Comparison of ENCODE assay signal across 18 cellular contexts in the genomic region with DNA sequence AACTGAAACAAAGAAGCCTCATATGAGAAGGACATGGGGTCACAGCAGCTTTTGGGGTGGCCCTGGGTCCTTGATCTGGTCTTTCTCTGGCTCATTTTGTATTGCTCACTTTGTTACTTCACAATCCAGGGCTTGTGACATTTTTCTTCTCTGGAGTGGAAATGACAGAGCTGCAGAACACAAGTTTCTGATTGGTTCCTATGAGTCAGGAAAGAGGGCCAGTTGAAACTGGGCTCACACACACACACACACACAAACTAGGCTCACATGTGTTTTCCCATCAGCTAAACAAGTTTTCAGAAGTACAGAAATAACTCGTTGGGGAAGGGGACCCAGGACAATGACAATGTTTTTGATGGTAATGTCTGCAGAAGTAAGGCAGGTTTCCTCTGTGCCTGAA. TPM values are rescaled to one million over a fixed set of nuclear protein-coding genes. Genes with fewer than 3 reads are reported as not detected.
DNase-seq lines count a peak whose midpoint lies in the region; ATAC-seq and TF ChIP-seq lines count a peak whose summit lies in the region.
"Had no signal": no experiment of that assay in that cellular context is flagged by ENCODE, and none has a peak within 500 bp of the region (broad histone marks: within the 10 kb centered on the region; RNA-seq: fewer than 3 reads in every experiment).

No MANE protein-coding gene starts in this region.

- TF ChIP-seq POLR2A in esophagus squamous epithelium (IDR thresholded peaks at IDR 0.05) (no peak), gastrocnemius medialis (IDR thresholded peaks at IDR 0.05) (no peak)

- H3K36me3 Mint-ChIP-seq in type B pancreatic cell: no peaks in the 10 kb centered on the region
- H3K36me3 Mint-ChIP-seq: CD4-positive, CD25-positive, alpha-beta regulatory T cell had no signal

- H3K27ac ChIP-seq in left ventricle myocardium inferior (replicated peaks) (peak overlapping the region; percentile 85), right atrium auricular region (no peak overlapping the region), esophagus squamous epithelium (peak overlapping the region in 3 of 4 donors; percentile 72 to 89 (median 89)), gastrocnemius medialis (peak overlapping the region; percentile 78 to 90 (median 88))
- H3K27ac ChIP-seq in effector memory CD4-positive, alpha-beta T cell (ENCODE audit: insufficient read depth, low read length, poor library complexity, severe bottlenecking): no peak overlapping the region
- H3K27ac ChIP-seq: HL-60 had no signal

- H3K27me3 ChIP-seq in left ventricle myocardium inferior (ENCODE audit: low read depth): no peaks in the 10 kb centered on the region
- H3K27me3 ChIP-seq in right atrium auricular region: no peaks in the 10 kb centered on the region
- no peaks in the 10 kb centered on the region for H3K27me3 ChIP-seq in esophagus squamous epithelium
- no peaks in the 10 kb centered on the region for H3K27me3 ChIP-seq in gastrocnemius medialis
- no peaks in the 10 kb centered on the region for H3K27me3 ChIP-seq in effector memory CD4-positive, alpha-beta T cell (replicated peaks; ENCODE audit: control insufficient read depth, insufficient read depth, low read length, poor library complexity, severe bottlenecking)

- H3K4me1 ChIP-seq in left ventricle myocardium inferior: peaks cover 51% of the 10 kb centered on the region
- peaks cover 0 to 34% of the 10 kb centered on the region in 2 donors for H3K4me1 ChIP-seq in right atrium auricular region
- peaks cover 7 to 54% (median 30%) of the 10 kb centered on the region in 3 donors for H3K4me1 ChIP-seq in esophagus squamous epithelium
- H3K4me1 ChIP-seq in gastrocnemius medialis: peaks cover 42 to 46% of the 10 kb centered on the region in 2 donors
- no peaks in the 10 kb centered on the region for H3K4me1 ChIP-seq in effector memory CD4-positive, alpha-beta T cell (ENCODE audit: control insufficient read depth, insufficient read depth, low read length, poor library complexity, severe bottlenecking)

- no peak overlapping the region for H3K4me3 Mint-ChIP-seq in type B pancreatic cell
- H3K4me3 Mint-ChIP-seq: CD4-positive, CD25-positive, alpha-beta regulatory T cell had no signal

- ATAC-seq in gastrocnemius medialis: no peak
- ATAC-seq in HG03108 (IDR thresholded peaks at IDR 0.05; ENCODE audit: unreplicated experiment): no peak

- intact Hi-C loops in left ventricle myocardium inferior (cut with micrococcal nuclease) (loop anchor here (10.0 kb wide), 1 partner anchor 211 kb away; the partner anchor contains the start of gene ZFAND5), esophagus squamous epithelium (cut with DNase I) (no loop called here), gastrocnemius medialis (cut with DNase I; ENCODE audit: low total_unique reads) (loop anchor here (2.0 to 5.0 kb wide), 3 partner anchors 49 to 179 kb away; no protein-coding TSS in a partner anchor)

- H3K4me1 Mint-ChIP-seq in type B pancreatic cell (ENCODE audit: unreplicated experiment): peaks cover 18% of the 10 kb centered on the region

- no peaks in the 10 kb centered on the region for H3K9me3 Mint-ChIP-seq in type B pancreatic cell
- H3K9me3 Mint-ChIP-seq: CD4-positive, CD25-positive, alpha-beta regulatory T cell had no signal

- in situ Hi-C loops in gastrocnemius medialis (cut with MboI; ENCODE audit: low sequenced_read_pairs in 4 of 4): loop anchor here in 1 of 4 donors (10.0 to 25.0 kb wide), 4 partner anchors 188 to 663 kb away; partner anchors contain the start of genes ABHD17B and C9orf85

- H3K27me3 Mint-ChIP-seq in type B pancreatic cell: no peaks in the 10 kb centered on the region
- H3K27me3 Mint-ChIP-seq: CD4-positive, CD25-positive, alpha-beta regulatory T cell had no signal

- no peaks in the 10 kb centered on the region for H3K36me3 ChIP-seq in left ventricle myocardium inferior
- H3K36me3 ChIP-seq in right atrium auricular region: no peaks in the 10 kb centered on the region
- H3K36me3 ChIP-seq in esophagus squamous epithelium: no peaks in the 10 kb centered on the region
- no peaks in the 10 kb centered on the region for H3K36me3 ChIP-seq in gastrocnemius medialis
- no peaks in the 10 kb centered on the region for H3K36me3 ChIP-seq in effector memory CD4-positive, alpha-beta T cell (ENCODE audit: control insufficient read depth, insufficient read depth, low read length)

- TF ChIP-seq CTCF in left ventricle myocardium inferior (IDR thresholded peaks at IDR 0.05; ENCODE audit: borderline replicate concordance) (no peak), right atrium auricular region (IDR thresholded peaks at IDR 0.05) (no peak), esophagus squamous epithelium (IDR thresholded peaks at IDR 0.05) (no peak), gastrocnemius medialis (IDR thresholded peaks at IDR 0.05 in 4 of 5, conservative IDR thresholded peaks at IDR 0.05 in 1 of 5) (no peak), type B pancreatic cell (conservative IDR thresholded peaks at IDR 0.05) (no peak)

- DNase-seq in left ventricle myocardium inferior (no peak), right atrium auricular region (ENCODE audit: low spot score) (no peak), esophagus squamous epithelium (lab: John Stamatoyannopoulos, UW) (no peak), gastrocnemius medialis (no peak), ecto neural progenitor cell (ENCODE audit: low spot score) (no peak), type B pancreatic cell (ENCODE audit: extremely low spot score, unreplicated experiment) (no peak)
- no peak for DNase-seq in effector memory CD4-positive, alpha-beta T cell
- DNase-seq: CD4-positive, CD25-positive, alpha-beta regulatory T cell; DMS79; KBM-7; NCI-H1092; NCI-H1694; NCI-H2107; NCI-H226; NCI-H69 had no signal

- no peaks in the 10 kb centered on the region for H3K9me3 ChIP-seq in left ventricle myocardium inferior (replicated peaks)
- no peaks in the 10 kb centered on the region for H3K9me3 ChIP-seq in right atrium auricular region
- H3K9me3 ChIP-seq in esophagus squamous epithelium: no peaks in the 10 kb centered on the region
- no peaks in the 10 kb centered on the region for H3K9me3 ChIP-seq in gastrocnemius medialis
- H3K9me3 ChIP-seq in effector memory CD4-positive, alpha-beta T cell (ENCODE audit: control insufficient read depth, low read length): no peaks in the 10 kb centered on the region

- WGBS in esophagus squamous epithelium, 2 donors: 35 to 78% methylated on average over 1 of the region's 1 CpG

- H3K4me3 ChIP-seq in left ventricle myocardium inferior: no peak overlapping the region
- no peak overlapping the region for H3K4me3 ChIP-seq in right atrium auricular region
- H3K4me3 ChIP-seq in esophagus squamous epithelium: no peak overlapping the region
- H3K4me3 ChIP-seq in gastrocnemius medialis: no peak overlapping the region
- no peak overlapping the region for H3K4me3 ChIP-seq in effector memory CD4-positive, alpha-beta T cell (ENCODE audit: insufficient read depth, low read depth, low read length, poor library complexity, severe bottlenecking)

- no peak overlapping the region for H3K27ac Mint-ChIP-seq in type B pancreatic cell
- H3K27ac Mint-ChIP-seq: CD4-positive, CD25-positive, alpha-beta regulatory T cell had no signal

RNA-seq across cellular contexts. Expression of gene TMC1, which starts 54.3 kb away (rescaled TPM):
- 0.25 TPM for total RNA-seq in left ventricle myocardium inferior
- total RNA-seq in right atrium auricular region: not detected
- 1 to 10 TPM in 3 of 4 donors, not detected in 1; 1.1 to 3.1 (median 1.5) TPM for total RNA-seq in esophagus squamous epithelium
- 10 to 100 TPM in 1 of 4 donors, 1 to 10 TPM in 1, not detected in 2; 1.2 to 15.7 TPM for total RNA-seq in gastrocnemius medialis
- not detected in 2 replicates for total RNA-seq in type B pancreatic cell (ENCODE audit: low replicate concordance)
- total RNA-seq: CD4-positive, CD25-positive, alpha-beta regulatory T cell; G401 had no signal

Comparison
In these comparisons a context has a peak if more than half of its experiments do, and no peak if none do; other contexts are left out.
1. H3K27ac ChIP-seq: peak in left ventricle myocardium inferior (single experiment), esophagus squamous epithelium (3 of 4) and gastrocnemius medialis (4 of 4); none in right atrium auricular region (0 of 2) and effector memory CD4-positive, alpha-beta T cell (single experiment).